In the genomic region with DNA sequence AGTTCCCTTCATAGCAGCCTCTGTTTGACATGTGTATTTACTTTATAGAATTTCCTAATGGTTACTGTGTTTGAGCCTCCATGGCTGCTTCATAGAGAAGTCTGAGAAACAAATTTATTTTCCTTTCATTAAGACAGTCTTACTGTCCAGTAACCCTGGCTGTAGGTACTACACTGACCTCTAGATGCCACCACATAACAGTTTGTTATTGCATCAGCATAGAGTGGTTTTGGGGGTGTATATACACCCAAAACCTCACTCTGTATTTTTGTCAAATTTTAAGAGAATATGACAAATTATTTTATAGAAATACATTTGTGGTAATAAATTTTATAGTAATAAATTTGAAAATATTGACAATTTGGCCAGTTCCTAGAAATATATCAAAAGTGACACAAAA, we compare ENCODE assay signal across 1 cellular context.
TF ChIP-seq lines count a peak whose summit lies in the region.

No MANE protein-coding gene starts in this region.

TF ChIP-seq in SK-N-SH treated with all-trans-retinoic acid at 6 μM for 48 hours, 23 proteins besides CTCF, POLR2A, EP300 and RAD21 (continued from another document):
- TF ChIP-seq, protein P1, sequence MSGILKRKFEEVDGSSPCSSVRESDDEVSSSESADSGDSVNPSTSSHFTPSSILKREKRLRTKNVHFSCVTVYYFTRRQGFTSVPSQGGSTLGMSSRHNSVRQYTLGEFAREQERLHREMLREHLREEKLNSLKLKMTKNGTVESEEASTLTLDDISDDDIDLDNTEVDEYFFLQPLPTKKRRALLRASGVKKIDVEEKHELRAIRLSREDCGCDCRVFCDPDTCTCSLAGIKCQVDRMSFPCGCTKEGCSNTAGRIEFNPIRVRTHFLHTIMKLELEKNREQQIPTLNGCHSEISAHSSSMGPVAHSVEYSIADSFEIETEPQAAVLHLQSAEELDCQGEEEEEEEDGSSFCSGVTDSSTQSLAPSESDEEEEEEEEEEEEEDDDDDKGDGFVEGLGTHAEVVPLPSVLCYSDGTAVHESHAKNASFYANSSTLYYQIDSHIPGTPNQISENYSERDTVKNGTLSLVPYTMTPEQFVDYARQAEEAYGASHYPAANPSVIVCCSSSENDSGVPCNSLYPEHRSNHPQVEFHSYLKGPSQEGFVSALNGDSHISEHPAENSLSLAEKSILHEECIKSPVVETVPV (CRISPR knock-in tag; IDR thresholded peaks at IDR 0.05) = no peak
